ENCODE assay signal across 1 cellular context in genomic region chr2:218418321-218418716, GRCh38.
TF ChIP-seq lines count a peak whose summit lies in the region.

No MANE protein-coding gene starts in this region.

TF ChIP-seq in HepG2, 621 proteins besides CTCF, POLR2A, EP300 and RAD21 (continued from another document and continues in another):
- TF ChIP-seq AHDC1 (CRISPR knock-in tag; IDR thresholded peaks at IDR 0.05; ENCODE audit: borderline replicate concordance), result no peak
- 0 out of 2 replicates have a peak, but pooled peaks have one; percentile 4 for TF ChIP-seq ZNF749 (CRISPR knock-in tag; IDR thresholded peaks at IDR 0.05; ENCODE audit: borderline replicate concordance)
- TF ChIP-seq ZNF225 (CRISPR knock-in tag; IDR thresholded peaks at IDR 0.05), result 0 out of 2 replicates have a peak, but pooled peaks have one; percentile 48
- no peak for TF ChIP-seq ZNF343 (CRISPR knock-in tag; IDR thresholded peaks at IDR 0.05)
- no peak for TF ChIP-seq BRCA1 (CRISPR knock-in tag; IDR thresholded peaks at IDR 0.05)
- TF ChIP-seq ZNF296 (CRISPR knock-in tag; conservative IDR thresholded peaks at IDR 0.05), result 0 out of 2 replicates have a peak, but pooled peaks have one; percentile 36
- no peak for TF ChIP-seq PPARG (CRISPR knock-in tag; conservative IDR thresholded peaks at IDR 0.05)
- 0 out of 2 replicates have a peak, but pooled peaks have one; percentile 37 for TF ChIP-seq ZNF790 (CRISPR knock-in tag; IDR thresholded peaks at IDR 0.05; ENCODE audit: borderline replicate concordance)
- TF ChIP-seq MLLT10 (CRISPR knock-in tag; IDR thresholded peaks at IDR 0.05), result no peak
- no peak for TF ChIP-seq TGIF2 (CRISPR knock-in tag; IDR thresholded peaks at IDR 0.05)
- no peak for TF ChIP-seq ZNF496 (CRISPR knock-in tag; IDR thresholded peaks at IDR 0.05; ENCODE audit: insufficient replicate concordance)
- no peak for TF ChIP-seq HDAC6 (IDR thresholded peaks at IDR 0.05; ENCODE audit: low read depth, low read length)
- no peak for TF ChIP-seq ZNF383 (CRISPR knock-in tag; IDR thresholded peaks at IDR 0.05; ENCODE audit: borderline replicate concordance)
- TF ChIP-seq TERF1 (CRISPR knock-in tag; IDR thresholded peaks at IDR 0.05), result no peak
- no peak for TF ChIP-seq ZNF232 (CRISPR knock-in tag; IDR thresholded peaks at IDR 0.05; ENCODE audit: borderline replicate concordance)
- no peak for TF ChIP-seq KLF16 (CRISPR knock-in tag; IDR thresholded peaks at IDR 0.05)
- no peak for TF ChIP-seq KIAA2018 (CRISPR knock-in tag; IDR thresholded peaks at IDR 0.05; ENCODE audit: borderline replicate concordance)
- no peak for TF ChIP-seq GATAD1 (CRISPR knock-in tag; IDR thresholded peaks at IDR 0.05)
- no peak for TF ChIP-seq ZNF770 (CRISPR knock-in tag; IDR thresholded peaks at IDR 0.05)
- no peak for TF ChIP-seq ZNF704 (CRISPR knock-in tag; IDR thresholded peaks at IDR 0.05; ENCODE audit: borderline replicate concordance)
- no peak for TF ChIP-seq KAT8 (CRISPR knock-in tag; IDR thresholded peaks at IDR 0.05)
- TF ChIP-seq KLF15 (CRISPR knock-in tag; IDR thresholded peaks at IDR 0.05; ENCODE audit: borderline replicate concordance), result 0 out of 2 replicates have a peak, but pooled peaks have one; percentile 8
- TF ChIP-seq ZNF883 (CRISPR knock-in tag; IDR thresholded peaks at IDR 0.05; ENCODE audit: not compliant biosample characterization), result no peak
- no peak for TF ChIP-seq ZNF614 (CRISPR knock-in tag; IDR thresholded peaks at IDR 0.05; ENCODE audit: borderline replicate concordance)
- no peak for TF ChIP-seq PRDM10 (CRISPR knock-in tag; IDR thresholded peaks at IDR 0.05; ENCODE audit: low read depth)
- TF ChIP-seq ZNF562 (CRISPR knock-in tag; IDR thresholded peaks at IDR 0.05; ENCODE audit: borderline replicate concordance), result no peak
- TF ChIP-seq ATF6 (CRISPR knock-in tag; conservative IDR thresholded peaks at IDR 0.05), result no peak
- TF ChIP-seq ISL2 (CRISPR knock-in tag; IDR thresholded peaks at IDR 0.05), result no peak
- no peak for TF ChIP-seq PRMT3 (CRISPR knock-in tag; IDR thresholded peaks at IDR 0.05; ENCODE audit: borderline replicate concordance, low read depth)
- TF ChIP-seq ZNF292 (CRISPR knock-in tag; IDR thresholded peaks at IDR 0.05; ENCODE audit: borderline replicate concordance, low read depth), result no peak
